Comparison of ENCODE assay signal across 24 cellular contexts in the genomic region with DNA sequence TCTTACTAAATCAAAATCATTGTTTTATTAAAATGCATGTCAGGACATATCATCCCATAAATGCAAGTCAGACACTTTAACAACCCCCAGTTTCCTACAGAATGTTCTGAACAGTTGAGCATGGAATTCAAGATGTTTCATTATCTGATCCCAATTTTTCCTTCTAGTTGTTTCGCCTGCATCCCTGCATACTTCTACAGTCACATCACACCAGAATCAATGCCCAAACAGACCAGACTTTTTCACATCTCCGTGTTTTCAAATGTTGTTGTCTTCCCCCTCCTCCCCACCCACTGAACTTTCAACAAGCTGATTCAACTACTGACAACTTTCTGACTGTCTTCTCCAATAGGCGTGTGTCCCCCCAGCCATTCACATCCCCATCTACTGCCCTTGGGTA. TPM values are rescaled to one million over a fixed set of nuclear protein-coding genes. Genes with fewer than 3 reads are reported as not detected.
"Had no signal": no experiment of that assay in that cellular context is flagged by ENCODE, and none has a peak within 500 bp of the region (broad histone marks: within the 10 kb centered on the region; RNA-seq: fewer than 3 reads in every experiment).

No MANE protein-coding gene starts in this region.

- H3K79me2 ChIP-seq: parathyroid adenoma had no signal

- H3K4me3 ChIP-seq: dorsolateral prefrontal cortex, heart right ventricle, left lung, right lobe of liver, thoracic aorta, transverse colon, vagina had no signal

- H3K4me1 ChIP-seq: left lung, parathyroid adenoma, right lobe of liver, transverse colon had no signal

- H3K36me3 ChIP-seq: left lung, right lobe of liver, thoracic aorta, transverse colon, vagina had no signal

- DNase-seq: dorsolateral prefrontal cortex; effector CD4-positive, alpha-beta T cell; foreskin melanocyte; glutamatergic neuron; heart right ventricle; hippocampal formation; left cardiac atrium; left lung; mesendoderm; naive thymus-derived CD8-positive, alpha-beta T cell; occipital lobe; right lobe of liver; small intestine; stimulated activated CD4-positive, alpha-beta T cell treated with anti-CD3 and anti-CD28 coated beads, Interleukin-15, amount 100 ng/mL, for 24 hours; stimulated activated CD4-positive, alpha-beta T cell treated with anti-CD3 and anti-CD28 coated beads, Interleukin-2, amount 100 ng/mL, for 48 hours; stimulated activated naive B cell treated with anti-CD40 and anti-IgM and Interleukin-4, amounts not matched to agents 10 μg/mL and 1 μg/mL and 100 μg/mL, for 72 hours; transverse colon had no signal

- H3K4me1 Mint-ChIP-seq: naive thymus-derived CD8-positive, alpha-beta T cell had no signal

- H2AFZ ChIP-seq: parathyroid adenoma had no signal

- H3K36me3 Mint-ChIP-seq: naive thymus-derived CD8-positive, alpha-beta T cell; stimulated activated naive B cell treated with anti-CD40 and anti-IgM and Interleukin-4, amounts not matched to agents 10 μg/mL and 1 μg/mL and 100 μg/mL, for 72 hours had no signal

- ATAC-seq: esophagus mucosa; heart right ventricle; left cardiac atrium; left lung; naive thymus-derived CD8-positive, alpha-beta T cell; stimulated activated naive B cell treated with anti-CD40 and anti-IgM and Interleukin-4, amounts not matched to agents 10 μg/mL and 1 μg/mL and 100 μg/mL, for 72 hours had no signal

- H3K27me3 Mint-ChIP-seq: progenitor cell of endocrine pancreas had no signal

- H3K4me3 Mint-ChIP-seq: naive thymus-derived CD8-positive, alpha-beta T cell; stimulated activated naive B cell treated with anti-CD40 and anti-IgM and Interleukin-4, amounts not matched to agents 10 μg/mL and 1 μg/mL and 100 μg/mL, for 72 hours; stimulated activated naive CD8-positive, alpha-beta T cell treated with anti-CD3 and anti-CD28 coated beads, Interleukin-15, Interleukin-2, amounts not matched to agents 100 ng/mL and 50 ng/mL, for 24 hours had no signal

- H3K9me3 ChIP-seq: left lung, right lobe of liver, thoracic aorta, transverse colon, vagina had no signal

- H3K27me3 ChIP-seq: dorsolateral prefrontal cortex, heart right ventricle, left lung, right lobe of liver, transverse colon, vagina had no signal

- H3K9me3 Mint-ChIP-seq: naive thymus-derived CD8-positive, alpha-beta T cell; stimulated activated naive CD8-positive, alpha-beta T cell treated with anti-CD3 and anti-CD28 coated beads, Interleukin-15, Interleukin-2, amounts not matched to agents 100 ng/mL and 50 ng/mL, for 24 hours had no signal

- H3K27ac ChIP-seq: dorsolateral prefrontal cortex, epithelial cell of prostate, heart right ventricle, left lung, parathyroid adenoma, right lobe of liver, thoracic aorta, transverse colon, vagina had no signal

- H3K9ac ChIP-seq: parathyroid adenoma had no signal

- H3K27ac Mint-ChIP-seq: naive thymus-derived CD8-positive, alpha-beta T cell; progenitor cell of endocrine pancreas; stimulated activated naive B cell treated with anti-CD40 and anti-IgM and Interleukin-4, amounts not matched to agents 10 μg/mL and 1 μg/mL and 100 μg/mL, for 72 hours; stimulated activated naive CD8-positive, alpha-beta T cell treated with anti-CD3 and anti-CD28 coated beads, Interleukin-15, Interleukin-2, amounts not matched to agents 100 ng/mL and 50 ng/mL, for 24 hours had no signal

RNA-seq across cellular contexts. Expression of gene LHFPL6, which starts 48.6 kb away (rescaled TPM):
- total RNA-seq: naive thymus-derived CD8-positive, alpha-beta T cell had no signal
- polyA plus RNA-seq: naive thymus-derived CD8-positive, alpha-beta T cell had no signal
